15 cellular contexts compared by ENCODE assay signal in the genomic region with DNA sequence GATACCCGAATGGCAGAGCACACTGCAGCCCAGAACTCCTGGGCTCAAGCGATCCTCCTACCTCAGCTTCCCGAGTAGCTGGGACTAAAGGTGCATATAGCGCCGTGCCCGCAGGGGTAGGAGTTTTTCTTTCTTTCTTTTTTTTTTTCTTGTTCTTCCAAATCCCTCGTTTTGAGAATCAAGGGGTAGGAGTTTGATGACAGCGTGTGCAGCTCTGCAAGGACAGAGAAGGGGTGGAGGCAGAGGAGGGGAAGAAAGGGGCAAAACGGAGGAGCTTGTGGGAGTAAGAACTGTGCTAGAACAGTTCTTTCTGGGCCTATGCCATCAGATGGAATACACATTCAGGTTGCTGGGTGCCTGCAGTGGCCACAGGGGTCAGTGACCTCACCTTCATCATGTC. TPM values are rescaled to one million over a fixed set of nuclear protein-coding genes. Genes with fewer than 3 reads are reported as not detected.
DNase-seq lines count a peak whose midpoint lies in the region; ATAC-seq and TF ChIP-seq lines count a peak whose summit lies in the region.
"Had no signal": no experiment of that assay in that cellular context is flagged by ENCODE, and none has a peak within 500 bp of the region (broad histone marks: within the 10 kb centered on the region; RNA-seq: fewer than 3 reads in every experiment).

No MANE protein-coding gene starts in this region.

- no peaks in the 10 kb centered on the region for H3K9me3 ChIP-seq in left ventricle myocardium inferior (replicated peaks)
- H3K9me3 ChIP-seq: A549, BE2C had no signal

- peaks cover 26% of the 10 kb centered on the region for H3K36me3 Mint-ChIP-seq in effector memory CD8-positive, alpha-beta T cell (ENCODE audit: insufficient read depth)

- peak overlapping the region; percentile 83 for H3K27ac ChIP-seq in left ventricle myocardium inferior (replicated peaks)
- H3K27ac ChIP-seq: A549, C4-2B had no signal

- H3K27ac Mint-ChIP-seq in effector memory CD8-positive, alpha-beta T cell: peak overlapping the region; percentile 53 to 64

- ATAC-seq in left ventricle myocardium superior (no peak), GM19467 (IDR thresholded peaks at IDR 0.05; ENCODE audit: unreplicated experiment) (no peak)
- no peak for ATAC-seq in effector memory CD8-positive, alpha-beta T cell (replicated peaks)
- ATAC-seq: A549 had no signal

- H3K27me3 ChIP-seq in left ventricle myocardium inferior (ENCODE audit: low read depth): no peaks in the 10 kb centered on the region
- H3K27me3 ChIP-seq: BE2C had no signal

- DNase-seq in left ventricle myocardium inferior (no peak), left ventricle myocardium superior (no peak), putamen (ENCODE audit: low spot score) (peak; percentile 57), glomerular visceral epithelial cell (ENCODE audit: extremely low spot score) (no peak), kidney tubule cell (ENCODE audit: low spot score) (no peak)
- no peak for DNase-seq in effector memory CD8-positive, alpha-beta T cell
- DNase-seq: BE2C; CD4-positive, alpha-beta memory T cell; DMS79 treated with DMSO at 0.1 percent for 48 hours; EL; GOT3 had no signal

- intact Hi-C loops in left ventricle myocardium inferior (cut with micrococcal nuclease) (no loop called here), left ventricle myocardium superior (cut with micrococcal nuclease) (no loop called here)

- no peak overlapping the region for H3K4me3 Mint-ChIP-seq in effector memory CD8-positive, alpha-beta T cell
- H3K4me3 Mint-ChIP-seq: CD4-positive, alpha-beta memory T cell; H9 had no signal

- peaks cover 27% of the 10 kb centered on the region for H3K4me1 ChIP-seq in left ventricle myocardium inferior
- H3K4me1 ChIP-seq: A549, BE2C had no signal

- no peak for TF ChIP-seq CTCF in left ventricle myocardium inferior (IDR thresholded peaks at IDR 0.05; ENCODE audit: borderline replicate concordance)

- peaks cover 38% of the 10 kb centered on the region for H3K36me3 ChIP-seq in left ventricle myocardium inferior

- no peaks in the 10 kb centered on the region for H3K9me3 Mint-ChIP-seq in effector memory CD8-positive, alpha-beta T cell
- H3K9me3 Mint-ChIP-seq: H9 had no signal

- no peaks in the 10 kb centered on the region for H3K27me3 Mint-ChIP-seq in effector memory CD8-positive, alpha-beta T cell
- H3K27me3 Mint-ChIP-seq: CD4-positive, alpha-beta memory T cell had no signal

- H3K4me3 ChIP-seq in left ventricle myocardium inferior: no peak overlapping the region
- H3K4me3 ChIP-seq: A549 had no signal

- H3K4me1 Mint-ChIP-seq in effector memory CD8-positive, alpha-beta T cell (ENCODE audit: low read depth in 2 of 2): peaks cover 0 to 3% of the 10 kb centered on the region in 2 donors
- H3K4me1 Mint-ChIP-seq: H9 had no signal

RNA-seq across cellular contexts. Expression of a gene that starts 15.3 kb away (rescaled TPM):
- total RNA-seq in left ventricle myocardium inferior (24.8 TPM), left ventricle myocardium superior (27.6 TPM)

RNA-seq across cellular contexts. Expression of a gene that starts 16.9 kb away (rescaled TPM):
- total RNA-seq in left ventricle myocardium inferior (7.0 TPM), left ventricle myocardium superior (9.6 TPM)

RNA-seq across cellular contexts. Expression of a gene that starts 22.5 kb away (rescaled TPM):
- 94.9 TPM for total RNA-seq in left ventricle myocardium inferior
- total RNA-seq in left ventricle myocardium superior: 116 TPM

RNA-seq across cellular contexts. Expression of a gene that starts 22.7 kb away (rescaled TPM):
- 108 TPM for total RNA-seq in left ventricle myocardium inferior
- 167 TPM for total RNA-seq in left ventricle myocardium superior

RNA-seq across cellular contexts. Expression of a gene that starts 22.7 kb away (rescaled TPM):
- total RNA-seq in left ventricle myocardium inferior: 36.1 TPM
- total RNA-seq in left ventricle myocardium superior: 35.9 TPM
